Comparison of ENCODE assay signal across 5 cellular contexts in genomic region chrX:47809065-47809788, GRCh38.
"Had no signal": no experiment of that assay in that cellular context is flagged by ENCODE, and none has a peak within 500 bp of the region (broad histone marks: within the 10 kb centered on the region; RNA-seq: fewer than 3 reads in every experiment).

No MANE protein-coding gene starts in this region.

- H3K27ac Mint-ChIP-seq: GM23338, H9 had no signal

- DNase-seq: H9, HCEC 1CT, IMR-90, KG1 had no signal

- ATAC-seq: GM23338 had no signal

- H3K4me3 Mint-ChIP-seq: GM23338, H9 had no signal
